In genomic region chr6:148608211-148608951, GRCh38 we compare ENCODE assay signal across 10 cellular contexts.
DNase-seq lines count a peak whose midpoint lies in the region; ATAC-seq and TF ChIP-seq lines count a peak whose summit lies in the region.
"Had no signal": no experiment of that assay in that cellular context is flagged by ENCODE, and none has a peak within 500 bp of the region (broad histone marks: within the 10 kb centered on the region; RNA-seq: fewer than 3 reads in every experiment).

No MANE protein-coding gene starts in this region.

- H3K4me2 ChIP-seq in SK-N-SH, result no peak overlapping the region

- TF ChIP-seq EP300 in SK-N-SH (IDR thresholded peaks at IDR 0.05; ENCODE audit: borderline replicate concordance in 1 of 2, low read depth in 1 of 2, low read length in 1 of 2), result no peak

- H3K4me1 ChIP-seq in left ventricle myocardium inferior, result peaks cover 21% of the 10 kb centered on the region
- no peaks in the 10 kb centered on the region for H3K4me1 ChIP-seq in SK-N-SH (ENCODE audit: control insufficient read depth in 1 of 2, insufficient read depth in 2 of 2, low read depth in 1 of 2, low read length in 1 of 2)

- CTCF ChIA-PET in SK-N-SH (lab: Yijun Ruan, JAX), result interaction anchor here (0.7 to 1.2 kb wide), 2 partner anchors 10 to 50 kb away, joined by 3 read pairs; no protein-coding TSS in a partner anchor

- WGBS in SK-N-SH (ENCODE audit: low lambda C conversion rate), result 21% methylated on average over 6 of the region's 10 CpGs

- H3K27ac ChIP-seq in left ventricle myocardium inferior (replicated peaks) (no peak overlapping the region), SK-N-SH (ENCODE audit: low read depth in 2 of 2, low read length in 1 of 2) (no peak overlapping the region)
- H3K27ac ChIP-seq: SK-N-MC had no signal

- H3K36me3 ChIP-seq in left ventricle myocardium inferior, result no peaks in the 10 kb centered on the region
- H3K36me3 ChIP-seq in SK-N-SH (replicated peaks in 1 of 2; ENCODE audit: control insufficient read depth in 1 of 2, insufficient read depth in 2 of 2, low read length in 1 of 2), result no peaks in the 10 kb centered on the region

- TF ChIP-seq CTCF in left ventricle myocardium inferior (IDR thresholded peaks at IDR 0.05; ENCODE audit: borderline replicate concordance), result peak; percentile 40
- peak; percentile 62 for TF ChIP-seq CTCF in SK-N-SH (IDR thresholded peaks at IDR 0.05)
- no peak for TF ChIP-seq CTCF in omental fat pad (IDR thresholded peaks at IDR 0.05)

- no peaks in the 10 kb centered on the region for H3F3A ChIP-seq in SK-N-SH (replicated peaks; ENCODE audit: insufficient read depth)

- H4K20me1 ChIP-seq in SK-N-SH (ENCODE audit: insufficient read depth), result no peaks in the 10 kb centered on the region

- H3K27me3 ChIP-seq in left ventricle myocardium inferior (ENCODE audit: low read depth) (no peaks in the 10 kb centered on the region), SK-N-SH (ENCODE audit: insufficient read depth) (peaks cover 18% of the 10 kb centered on the region; the same call in 1 of the 2 replicates)

- DNase-seq in left ventricle myocardium inferior (no peak), Right ventricle myocardium superior (no peak), SK-N-SH (no peak), glomerular visceral epithelial cell (ENCODE audit: extremely low spot score) (peak; percentile 11), omental fat pad (ENCODE audit: low spot score) (no peak), NCI-H2196 (lab: John Stamatoyannopoulos, UW; ENCODE audit: unreplicated experiment) (no peak), HuH-7.5 (ENCODE audit: low spot score) (no peak)
- no peak for DNase-seq in stimulated activated CD4-positive, alpha-beta T cell treated with anti-CD3 and anti-CD28 coated beads, Interleukin-4, amount 100 ng/mL, for 4 hours
- DNase-seq: MV-4-11 had no signal

- H3K9me3 ChIP-seq in left ventricle myocardium inferior (replicated peaks) (no peaks in the 10 kb centered on the region), SK-N-SH (no peaks in the 10 kb centered on the region)

- POLR2A ChIA-PET in SK-N-SH (lab: Yijun Ruan, JAX), result no interaction called here

- H3K4me3 ChIP-seq in left ventricle myocardium inferior, result no peak overlapping the region
- H3K4me3 ChIP-seq in SK-N-SH (ENCODE audit: low read depth in 2 of 2, low read length in 1 of 2), result no peak overlapping the region
- H3K4me3 ChIP-seq: SK-N-MC had no signal

- no peak overlapping the region for H2AFZ ChIP-seq in SK-N-SH (ENCODE audit: low read depth)

- peak; percentile 46 for TF ChIP-seq RAD21 in SK-N-SH (IDR thresholded peaks at IDR 0.05; ENCODE audit: low read length)

- no peak for ATAC-seq in Right ventricle myocardium superior (ENCODE audit: poor library complexity)
- no peak for ATAC-seq in omental fat pad (ENCODE audit: low FRiP score)

- H3K79me2 ChIP-seq in SK-N-SH (ENCODE audit: insufficient read depth), result no peaks in the 10 kb centered on the region

- no peaks in the 10 kb centered on the region for H3K9me2 ChIP-seq in SK-N-SH

- intact Hi-C loops in left ventricle myocardium inferior (cut with micrococcal nuclease) (no loop called here), Right ventricle myocardium superior (cut with DNase I) (no loop called here)

- H3K9ac ChIP-seq in SK-N-SH, result no peak overlapping the region

TF ChIP-seq in SK-N-SH, 30 proteins besides CTCF, POLR2A, EP300 and RAD21:
- TF ChIP-seq SMC3 (IDR thresholded peaks at IDR 0.05; ENCODE audit: low read depth, low read length), result peak; percentile 36; the same call in 1 of the 2 replicates
- no peak for TF ChIP-seq POLR2AphosphoS5 (IDR thresholded peaks at IDR 0.05; ENCODE audit: low read depth, low read length)

Comparison
In these comparisons a context has a peak if more than half of its experiments do, and no peak if none do; other contexts are left out.
1. CTCF ChIP-seq: peak in left ventricle myocardium inferior (single experiment) and SK-N-SH (single experiment); none in omental fat pad (0 of 3).